ENCODE assay signal across 16 cellular contexts in the genomic region with DNA sequence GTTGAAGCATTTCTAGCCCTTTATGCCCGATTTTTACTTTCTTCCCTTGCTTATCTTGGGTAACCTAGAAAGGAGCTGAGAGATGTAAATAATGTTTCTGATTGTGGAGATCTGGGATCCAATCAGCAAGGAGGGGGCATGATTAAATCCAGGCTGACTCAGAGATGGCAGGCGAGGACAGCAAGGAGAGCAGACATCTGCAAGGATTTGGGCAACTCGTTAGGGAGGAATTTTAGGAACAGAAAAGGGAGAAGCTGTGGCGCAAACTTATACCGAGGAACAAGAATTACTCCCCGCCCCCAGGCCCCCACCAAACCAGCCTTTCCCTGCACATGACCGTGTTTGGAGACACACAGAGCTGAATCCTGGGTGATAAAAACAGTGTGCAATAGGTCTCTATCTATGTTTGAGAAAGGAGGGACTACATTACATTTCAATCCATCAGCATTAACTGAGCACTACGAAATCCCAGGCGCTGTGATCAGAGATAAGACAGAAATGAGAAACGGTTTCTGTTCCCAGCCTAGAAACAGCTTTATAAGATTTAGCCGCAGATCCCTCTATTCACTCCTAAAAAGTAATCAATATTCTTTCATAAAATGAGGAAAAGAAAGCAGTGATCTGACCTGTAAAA. TPM values are rescaled to one million over a fixed set of nuclear protein-coding genes. Genes with fewer than 3 reads are reported as not detected.
DNase-seq lines count a peak whose midpoint lies in the region; ATAC-seq and TF ChIP-seq lines count a peak whose summit lies in the region.
"Had no signal": no experiment of that assay in that cellular context is flagged by ENCODE, and none has a peak within 500 bp of the region (broad histone marks: within the 10 kb centered on the region; RNA-seq: fewer than 3 reads in every experiment).

No MANE protein-coding gene starts in this region.

- no peaks in the 10 kb centered on the region for H3K36me3 Mint-ChIP-seq in type B pancreatic cell

- no peaks in the 10 kb centered on the region for H3F3A ChIP-seq in GM23248 (ENCODE audit: insufficient read depth)

- H3K27ac Mint-ChIP-seq in type B pancreatic cell = peak overlapping the region; percentile 69
- H3K27ac Mint-ChIP-seq: CD4-positive, alpha-beta T cell had no signal

- H3K4me3 Mint-ChIP-seq in type B pancreatic cell = no peak overlapping the region
- H3K4me3 Mint-ChIP-seq: CD4-positive, alpha-beta T cell; neural crest cell had no signal

- TF ChIP-seq CTCF in type B pancreatic cell (conservative IDR thresholded peaks at IDR 0.05) = no peak

- ATAC-seq in HG03439 (IDR thresholded peaks at IDR 0.05; ENCODE audit: unreplicated experiment) = no peak
- ATAC-seq: stimulated activated naive CD8-positive, alpha-beta T cell treated with anti-CD3 and anti-CD28 coated beads, Interleukin-15, Interleukin-2, amounts not matched to agents 100 U/mL and 50 U/mL, for 24 hours had no signal

- H3K27me3 ChIP-seq in GM23248 (replicated peaks; ENCODE audit: insufficient read depth) = no peaks in the 10 kb centered on the region

- peaks cover 14% of the 10 kb centered on the region; the same call in 1 of the 2 replicates for H3K4me1 ChIP-seq in GM23248 (ENCODE audit: insufficient read depth)

- H3K4me1 Mint-ChIP-seq in type B pancreatic cell (ENCODE audit: unreplicated experiment) = peaks cover 8% of the 10 kb centered on the region
- H3K4me1 Mint-ChIP-seq: neural crest cell had no signal

- no peak overlapping the region for H3K9ac ChIP-seq in GM23248

- WGBS in GM23248 (ENCODE audit: low coverage in 1 of 2, low lambda C conversion rate in 2 of 2, missing lambda C conversion rate in 2 of 2), 2 experiments = 23% methylated on average over 11 of the region's 11 CpGs

- H3K4me3 ChIP-seq in GM23248 = no peak overlapping the region
- H3K4me3 ChIP-seq: lung, skin epidermis had no signal

- no peaks in the 10 kb centered on the region for H4K20me1 ChIP-seq in GM23248 (ENCODE audit: insufficient read depth)

- no peaks in the 10 kb centered on the region for H3K9me3 Mint-ChIP-seq in type B pancreatic cell
- H3K9me3 Mint-ChIP-seq: CD4-positive, alpha-beta T cell; neural crest cell had no signal

- in situ Hi-C loops in GM23248 (cut with MboI) = no loop called here

- peak; percentile 60 for DNase-seq in GM23248
- DNase-seq in amniotic epithelial cell (ENCODE audit: low read depth) = peak; percentile 32
- DNase-seq in hepatic stellate cell (ENCODE audit: low spot score) = peak; percentile 52
- DNase-seq in type B pancreatic cell (ENCODE audit: extremely low spot score, unreplicated experiment) = no peak
- DNase-seq in stimulated activated CD4-positive, alpha-beta T cell treated with anti-CD3 and anti-CD28 coated beads, Interleukin-4, amount 100 ng/mL, for 24 hours = no peak
- DNase-seq in RPMI8226 = no peak
- DNase-seq: activated naive CD4-positive, alpha-beta T cell treated with Interleukin-2 at 50 U/mL for 16 hours; CD4-positive, alpha-beta T cell; effector CD4-positive, alpha-beta T cell; NCI-H1930; NCI-H524 treated with DMSO at 0.1 percent for 48 hours; stimulated activated naive CD8-positive, alpha-beta T cell treated with anti-CD3 and anti-CD28 coated beads, Interleukin-15, Interleukin-2, amounts not matched to agents 100 U/mL and 50 U/mL, for 24 hours had no signal

- peak overlapping the region; percentile 3 for H3K4me2 ChIP-seq in GM23248 (ENCODE audit: unreplicated experiment)

- H2AFZ ChIP-seq in GM23248 = peak overlapping the region; percentile 57

- H3K27me3 Mint-ChIP-seq in type B pancreatic cell = peaks cover 1% of the 10 kb centered on the region
- H3K27me3 Mint-ChIP-seq: CD4-positive, alpha-beta T cell had no signal

- no peaks in the 10 kb centered on the region for H3K9me3 ChIP-seq in GM23248 (ENCODE audit: low read depth)

- H3K36me3 ChIP-seq in GM23248 (ENCODE audit: low read depth) = no peaks in the 10 kb centered on the region

- no peak overlapping the region for H3K27ac ChIP-seq in GM23248
- H3K27ac ChIP-seq: skin epidermis had no signal

- no peaks in the 10 kb centered on the region for H3K79me2 ChIP-seq in GM23248 (ENCODE audit: insufficient read depth)

- H3K9me2 ChIP-seq in GM23248 (ENCODE audit: insufficient read depth) = no peaks in the 10 kb centered on the region

RNA-seq across cellular contexts. Expression of a gene that starts 37.0 kb away (rescaled TPM):
- 0.86 and 1.0 TPM in 2 replicates for total RNA-seq in GM23248 (2014; rRNA removed; shearing (Covaris generic))
- 0.11 and 0.32 TPM in 2 replicates for polyA plus RNA-seq in GM23248 (2016; fragmentation: Nextera tagmentation; extraction: Ambion mirVana)
- total RNA-seq in type B pancreatic cell (ENCODE audit: low replicate concordance) = 11.7 and 13.3 TPM in 2 replicates

Comparison
In these comparisons a context has a peak if more than half of its experiments do, and no peak if none do; other contexts are left out.
1. DNase-seq: peak in GM23248 (single experiment), amniotic epithelial cell (single experiment) and hepatic stellate cell (single experiment); none in type B pancreatic cell (single experiment), stimulated activated CD4-positive, alpha-beta T cell treated with anti-CD3 and anti-CD28 coated beads, Interleukin-4, amount 100 ng/mL, for 24 hours (single experiment) and RPMI8226 (single experiment).